1 cellular context compared by ENCODE assay signal in the genomic region with DNA sequence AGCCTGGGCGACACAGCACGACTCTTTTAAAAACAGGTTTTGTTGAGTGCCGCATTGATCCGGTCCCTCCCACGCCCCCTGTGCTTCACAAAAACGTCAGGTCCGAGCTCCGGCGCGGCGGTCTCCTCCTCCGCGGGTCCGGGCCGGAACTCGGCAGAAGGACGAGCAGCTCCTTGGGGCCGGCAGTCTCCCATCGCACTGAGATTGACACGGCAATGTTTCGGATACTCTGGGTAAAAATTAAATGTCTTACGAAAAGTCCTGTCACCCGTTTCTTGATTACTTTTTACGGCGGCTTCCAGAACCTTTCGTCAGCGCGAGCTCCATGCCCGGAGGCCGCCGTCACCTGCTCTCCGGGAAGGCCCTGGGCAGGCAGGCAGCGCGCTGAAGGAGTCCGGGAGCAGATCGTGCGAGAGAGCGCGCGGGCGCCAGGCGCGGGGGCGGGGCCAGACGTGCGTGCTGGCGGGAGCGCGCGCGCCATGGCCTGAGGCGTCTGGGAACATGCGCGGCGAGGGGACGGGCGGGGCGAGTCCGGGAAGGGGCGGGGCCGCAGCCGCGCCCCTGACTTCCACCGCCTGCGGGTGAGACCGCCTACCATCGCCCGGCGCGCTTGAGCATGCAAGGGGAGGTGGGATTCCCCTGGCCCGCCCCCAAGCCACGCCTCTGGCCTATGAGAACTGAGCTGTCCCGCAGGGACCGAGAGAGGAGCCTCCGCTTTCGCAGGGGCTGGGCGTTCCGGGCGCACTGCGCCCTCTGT.
TF ChIP-seq lines count a peak whose summit lies in the region.

No MANE protein-coding gene starts in this region.

TF ChIP-seq in HepG2, 621 proteins besides CTCF, POLR2A, EP300 and RAD21 (continued from another document and continues in another):
- TF ChIP-seq, protein P1, sequence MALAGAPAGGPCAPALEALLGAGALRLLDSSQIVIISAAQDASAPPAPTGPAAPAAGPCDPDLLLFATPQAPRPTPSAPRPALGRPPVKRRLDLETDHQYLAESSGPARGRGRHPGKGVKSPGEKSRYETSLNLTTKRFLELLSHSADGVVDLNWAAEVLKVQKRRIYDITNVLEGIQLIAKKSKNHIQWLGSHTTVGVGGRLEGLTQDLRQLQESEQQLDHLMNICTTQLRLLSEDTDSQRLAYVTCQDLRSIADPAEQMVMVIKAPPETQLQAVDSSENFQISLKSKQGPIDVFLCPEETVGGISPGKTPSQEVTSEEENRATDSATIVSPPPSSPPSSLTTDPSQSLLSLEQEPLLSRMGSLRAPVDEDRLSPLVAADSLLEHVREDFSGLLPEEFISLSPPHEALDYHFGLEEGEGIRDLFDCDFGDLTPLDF (CRISPR knock-in tag; IDR thresholded peaks at IDR 0.05), result peak; percentile 66
- TF ChIP-seq, protein P2, sequence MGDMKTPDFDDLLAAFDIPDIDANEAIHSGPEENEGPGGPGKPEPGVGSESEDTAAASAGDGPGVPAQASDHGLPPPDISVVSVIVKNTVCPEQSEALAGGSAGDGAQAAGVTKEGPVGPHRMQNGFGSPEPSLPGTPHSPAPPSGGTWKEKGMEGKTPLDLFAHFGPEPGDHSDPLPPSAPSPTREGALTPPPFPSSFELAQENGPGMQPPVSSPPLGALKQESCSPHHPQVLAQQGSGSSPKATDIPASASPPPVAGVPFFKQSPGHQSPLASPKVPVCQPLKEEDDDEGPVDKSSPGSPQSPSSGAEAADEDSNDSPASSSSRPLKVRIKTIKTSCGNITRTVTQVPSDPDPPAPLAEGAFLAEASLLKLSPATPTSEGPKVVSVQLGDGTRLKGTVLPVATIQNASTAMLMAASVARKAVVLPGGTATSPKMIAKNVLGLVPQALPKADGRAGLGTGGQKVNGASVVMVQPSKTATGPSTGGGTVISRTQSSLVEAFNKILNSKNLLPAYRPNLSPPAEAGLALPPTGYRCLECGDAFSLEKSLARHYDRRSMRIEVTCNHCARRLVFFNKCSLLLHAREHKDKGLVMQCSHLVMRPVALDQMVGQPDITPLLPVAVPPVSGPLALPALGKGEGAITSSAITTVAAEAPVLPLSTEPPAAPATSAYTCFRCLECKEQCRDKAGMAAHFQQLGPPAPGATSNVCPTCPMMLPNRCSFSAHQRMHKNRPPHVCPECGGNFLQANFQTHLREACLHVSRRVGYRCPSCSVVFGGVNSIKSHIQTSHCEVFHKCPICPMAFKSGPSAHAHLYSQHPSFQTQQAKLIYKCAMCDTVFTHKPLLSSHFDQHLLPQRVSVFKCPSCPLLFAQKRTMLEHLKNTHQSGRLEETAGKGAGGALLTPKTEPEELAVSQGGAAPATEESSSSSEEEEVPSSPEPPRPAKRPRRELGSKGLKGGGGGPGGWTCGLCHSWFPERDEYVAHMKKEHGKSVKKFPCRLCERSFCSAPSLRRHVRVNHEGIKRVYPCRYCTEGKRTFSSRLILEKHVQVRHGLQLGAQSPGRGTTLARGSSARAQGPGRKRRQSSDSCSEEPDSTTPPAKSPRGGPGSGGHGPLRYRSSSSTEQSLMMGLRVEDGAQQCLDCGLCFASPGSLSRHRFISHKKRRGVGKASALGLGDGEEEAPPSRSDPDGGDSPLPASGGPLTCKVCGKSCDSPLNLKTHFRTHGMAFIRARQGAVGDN (CRISPR knock-in tag; IDR thresholded peaks at IDR 0.05), result peak; percentile 91
- peak; percentile 49; the same call in 1 of the 2 replicates for TF ChIP-seq NCOA2 (CRISPR knock-in tag; IDR thresholded peaks at IDR 0.05)
- no peak for TF ChIP-seq FOXP1 (IDR thresholded peaks at IDR 0.05)
- TF ChIP-seq FOXP1 (CRISPR knock-in tag; IDR thresholded peaks at IDR 0.05), result no peak
- TF ChIP-seq ZNF672 (CRISPR knock-in tag; IDR thresholded peaks at IDR 0.05), result 0 out of 2 replicates have a peak, but pooled peaks have one; percentile 73
- no peak for TF ChIP-seq SP2 (CRISPR knock-in tag; IDR thresholded peaks at IDR 0.05)
- TF ChIP-seq CBFB (CRISPR knock-in tag; IDR thresholded peaks at IDR 0.05), result no peak
- TF ChIP-seq, protein P3, sequence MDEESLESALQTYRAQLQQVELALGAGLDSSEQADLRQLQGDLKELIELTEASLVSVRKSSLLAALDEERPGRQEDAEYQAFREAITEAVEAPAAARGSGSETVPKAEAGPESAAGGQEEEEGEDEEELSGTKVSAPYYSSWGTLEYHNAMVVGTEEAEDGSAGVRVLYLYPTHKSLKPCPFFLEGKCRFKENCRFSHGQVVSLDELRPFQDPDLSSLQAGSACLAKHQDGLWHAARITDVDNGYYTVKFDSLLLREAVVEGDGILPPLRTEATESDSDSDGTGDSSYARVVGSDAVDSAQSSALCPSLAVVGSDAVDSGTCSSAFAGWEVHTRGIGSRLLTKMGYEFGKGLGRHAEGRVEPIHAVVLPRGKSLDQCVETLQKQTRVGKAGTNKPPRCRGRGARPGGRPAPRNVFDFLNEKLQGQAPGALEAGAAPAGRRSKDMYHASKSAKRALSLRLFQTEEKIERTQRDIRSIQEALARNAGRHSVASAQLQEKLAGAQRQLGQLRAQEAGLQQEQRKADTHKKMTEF (CRISPR knock-in tag; IDR thresholded peaks at IDR 0.05), result peak; percentile 75
- TF ChIP-seq ZNF841 (CRISPR knock-in tag; IDR thresholded peaks at IDR 0.05; ENCODE audit: borderline replicate concordance), result 0 out of 2 replicates have a peak, but pooled peaks have one; percentile 42
- TF ChIP-seq, protein P4, sequence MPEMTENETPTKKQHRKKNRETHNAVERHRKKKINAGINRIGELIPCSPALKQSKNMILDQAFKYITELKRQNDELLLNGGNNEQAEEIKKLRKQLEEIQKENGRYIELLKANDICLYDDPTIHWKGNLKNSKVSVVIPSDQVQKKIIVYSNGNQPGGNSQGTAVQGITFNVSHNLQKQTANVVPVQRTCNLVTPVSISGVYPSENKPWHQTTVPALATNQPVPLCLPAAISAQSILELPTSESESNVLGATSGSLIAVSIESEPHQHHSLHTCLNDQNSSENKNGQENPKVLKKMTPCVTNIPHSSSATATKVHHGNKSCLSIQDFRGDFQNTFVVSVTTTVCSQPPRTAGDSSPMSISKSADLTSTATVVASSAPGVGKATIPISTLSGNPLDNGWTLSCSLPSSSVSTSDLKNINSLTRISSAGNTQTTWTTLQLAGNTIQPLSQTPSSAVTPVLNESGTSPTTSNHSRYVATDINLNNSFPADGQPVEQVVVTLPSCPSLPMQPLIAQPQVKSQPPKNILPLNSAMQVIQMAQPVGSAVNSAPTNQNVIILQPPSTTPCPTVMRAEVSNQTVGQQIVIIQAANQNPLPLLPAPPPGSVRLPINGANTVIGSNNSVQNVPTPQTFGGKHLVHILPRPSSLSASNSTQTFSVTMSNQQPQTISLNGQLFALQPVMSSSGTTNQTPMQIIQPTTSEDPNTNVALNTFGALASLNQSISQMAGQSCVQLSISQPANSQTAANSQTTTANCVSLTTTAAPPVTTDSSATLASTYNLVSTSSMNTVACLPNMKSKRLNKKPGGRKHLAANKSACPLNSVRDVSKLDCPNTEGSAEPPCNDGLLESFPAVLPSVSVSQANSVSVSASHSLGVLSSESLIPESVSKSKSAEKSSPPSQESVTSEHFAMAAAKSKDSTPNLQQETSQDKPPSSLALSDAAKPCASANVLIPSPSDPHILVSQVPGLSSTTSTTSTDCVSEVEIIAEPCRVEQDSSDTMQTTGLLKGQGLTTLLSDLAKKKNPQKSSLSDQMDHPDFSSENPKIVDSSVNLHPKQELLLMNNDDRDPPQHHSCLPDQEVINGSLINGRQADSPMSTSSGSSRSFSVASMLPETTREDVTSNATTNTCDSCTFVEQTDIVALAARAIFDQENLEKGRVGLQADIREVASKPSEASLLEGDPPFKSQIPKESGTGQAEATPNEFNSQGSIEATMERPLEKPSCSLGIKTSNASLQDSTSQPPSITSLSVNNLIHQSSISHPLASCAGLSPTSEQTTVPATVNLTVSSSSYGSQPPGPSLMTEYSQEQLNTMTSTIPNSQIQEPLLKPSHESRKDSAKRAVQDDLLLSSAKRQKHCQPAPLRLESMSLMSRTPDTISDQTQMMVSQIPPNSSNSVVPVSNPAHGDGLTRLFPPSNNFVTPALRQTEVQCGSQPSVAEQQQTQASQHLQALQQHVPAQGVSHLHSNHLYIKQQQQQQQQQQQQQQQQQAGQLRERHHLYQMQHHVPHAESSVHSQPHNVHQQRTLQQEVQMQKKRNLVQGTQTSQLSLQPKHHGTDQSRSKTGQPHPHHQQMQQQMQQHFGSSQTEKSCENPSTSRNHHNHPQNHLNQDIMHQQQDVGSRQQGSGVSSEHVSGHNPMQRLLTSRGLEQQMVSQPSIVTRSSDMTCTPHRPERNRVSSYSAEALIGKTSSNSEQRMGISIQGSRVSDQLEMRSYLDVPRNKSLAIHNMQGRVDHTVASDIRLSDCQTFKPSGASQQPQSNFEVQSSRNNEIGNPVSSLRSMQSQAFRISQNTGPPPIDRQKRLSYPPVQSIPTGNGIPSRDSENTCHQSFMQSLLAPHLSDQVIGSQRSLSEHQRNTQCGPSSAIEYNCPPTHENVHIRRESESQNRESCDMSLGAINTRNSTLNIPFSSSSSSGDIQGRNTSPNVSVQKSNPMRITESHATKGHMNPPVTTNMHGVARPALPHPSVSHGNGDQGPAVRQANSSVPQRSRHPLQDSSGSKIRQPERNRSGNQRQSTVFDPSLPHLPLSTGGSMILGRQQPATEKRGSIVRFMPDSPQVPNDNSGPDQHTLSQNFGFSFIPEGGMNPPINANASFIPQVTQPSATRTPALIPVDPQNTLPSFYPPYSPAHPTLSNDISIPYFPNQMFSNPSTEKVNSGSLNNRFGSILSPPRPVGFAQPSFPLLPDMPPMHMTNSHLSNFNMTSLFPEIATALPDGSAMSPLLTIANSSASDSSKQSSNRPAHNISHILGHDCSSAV (CRISPR knock-in tag; IDR thresholded peaks at IDR 0.05; ENCODE audit: borderline replicate concordance), result peak; percentile 89; the same call in 1 of the 2 replicates
- peak; percentile 64; the same call in 1 of the 2 replicates for TF ChIP-seq ZNF3 (CRISPR knock-in tag; IDR thresholded peaks at IDR 0.05)
- TF ChIP-seq ZSCAN25 (CRISPR knock-in tag; IDR thresholded peaks at IDR 0.05), result peak; percentile 20; the same call in 1 of the 2 replicates
- peak; percentile 56; the same call in 1 of the 2 replicates for TF ChIP-seq NKX3-1 (CRISPR knock-in tag; IDR thresholded peaks at IDR 0.05)
- TF ChIP-seq ZNF331 (CRISPR knock-in tag; IDR thresholded peaks at IDR 0.05), result peak; percentile 41
- no peak for TF ChIP-seq PRMT3 (CRISPR knock-in tag; IDR thresholded peaks at IDR 0.05; ENCODE audit: borderline replicate concordance, low read depth)
- TF ChIP-seq ZKSCAN8 (CRISPR knock-in tag; IDR thresholded peaks at IDR 0.05; ENCODE audit: borderline replicate concordance), result peak; percentile 68; the same call in 1 of the 2 replicates
- peak; percentile 96 for TF ChIP-seq ZFY (CRISPR knock-in tag; IDR thresholded peaks at IDR 0.05)
- TF ChIP-seq RBFOX2 (IDR thresholded peaks at IDR 0.05; ENCODE audit: low read depth, low read length), result peak; percentile 91
- TF ChIP-seq NR2C2 (CRISPR knock-in tag; IDR thresholded peaks at IDR 0.05; ENCODE audit: borderline replicate concordance), result peak; percentile 24; the same call in 1 of the 2 replicates
- peak; percentile 58; the same call in 1 of the 2 replicates for TF ChIP-seq HMG20B (CRISPR knock-in tag; conservative IDR thresholded peaks at IDR 0.05)
- TF ChIP-seq SIN3A (IDR thresholded peaks at IDR 0.05; ENCODE audit: borderline replicate concordance, low read depth, low read length), result peak; percentile 8; the same call in 1 of the 2 replicates
- 0 out of 2 replicates have a peak, but pooled peaks have one; percentile 24 for TF ChIP-seq XBP1 (CRISPR knock-in tag; IDR thresholded peaks at IDR 0.05)
- TF ChIP-seq, protein P5, sequence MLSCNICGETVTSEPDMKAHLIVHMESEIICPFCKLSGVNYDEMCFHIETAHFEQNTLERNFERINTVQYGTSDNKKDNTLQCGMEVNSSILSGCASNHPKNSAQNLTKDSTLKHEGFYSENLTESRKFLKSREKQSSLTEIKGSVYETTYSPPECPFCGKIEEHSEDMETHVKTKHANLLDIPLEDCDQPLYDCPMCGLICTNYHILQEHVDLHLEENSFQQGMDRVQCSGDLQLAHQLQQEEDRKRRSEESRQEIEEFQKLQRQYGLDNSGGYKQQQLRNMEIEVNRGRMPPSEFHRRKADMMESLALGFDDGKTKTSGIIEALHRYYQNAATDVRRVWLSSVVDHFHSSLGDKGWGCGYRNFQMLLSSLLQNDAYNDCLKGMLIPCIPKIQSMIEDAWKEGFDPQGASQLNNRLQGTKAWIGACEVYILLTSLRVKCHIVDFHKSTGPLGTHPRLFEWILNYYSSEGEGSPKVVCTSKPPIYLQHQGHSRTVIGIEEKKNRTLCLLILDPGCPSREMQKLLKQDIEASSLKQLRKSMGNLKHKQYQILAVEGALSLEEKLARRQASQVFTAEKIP (CRISPR knock-in tag; IDR thresholded peaks at IDR 0.05; ENCODE audit: borderline replicate concordance), result no peak
- TF ChIP-seq AGO1 (IDR thresholded peaks at IDR 0.05; ENCODE audit: low read depth, low read length, poor library complexity, severe bottlenecking), result no peak
- TF ChIP-seq, protein P6, sequence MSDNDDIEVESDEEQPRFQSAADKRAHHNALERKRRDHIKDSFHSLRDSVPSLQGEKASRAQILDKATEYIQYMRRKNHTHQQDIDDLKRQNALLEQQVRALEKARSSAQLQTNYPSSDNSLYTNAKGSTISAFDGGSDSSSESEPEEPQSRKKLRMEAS (IDR thresholded peaks at IDR 0.05), result peak; percentile 75; the same call in 1 of the 2 replicates
- TF ChIP-seq ZNF446 (CRISPR knock-in tag; IDR thresholded peaks at IDR 0.05), result 0 out of 2 replicates have a peak, but pooled peaks have one; percentile 69
